Comparison of ENCODE assay signal across 27 cellular contexts in genomic region chr18:8894823-8895222, GRCh38.
"Had no signal": no experiment of that assay in that cellular context is flagged by ENCODE, and none has a peak within 500 bp of the region (broad histone marks: within the 10 kb centered on the region; RNA-seq: fewer than 3 reads in every experiment).

No MANE protein-coding gene starts in this region.

- ATAC-seq: activated CD4-positive, CD25-positive, alpha-beta regulatory T cell treated with anti-CD3 and anti-CD28 coated beads, Interleukin-2, amount 50 U/mL, for 24 hours; activated CD8-positive, alpha-beta T cell treated with anti-CD3 and anti-CD28 coated beads for 36 hours; activated naive CD8-positive, alpha-beta T cell treated with anti-CD3 and anti-CD28 coated beads, Interleukin-2, amount 50 U/mL, for 24 hours; activated T-cell treated with anti-CD3 and anti-CD28 coated beads, Interleukin-2, amount 50 U/mL, for 4 hours; activated T-helper 17 cell treated with anti-CD3 and anti-CD28 coated beads, Interleukin-2, amount 50 U/mL, for 72 hours; body of pancreas; esophagus mucosa; T-helper 17 cell had no signal

- H3K27ac ChIP-seq: adrenal gland, body of pancreas, WERI-Rb-1 had no signal

- H3K36me3 ChIP-seq: adrenal gland, WERI-Rb-1 had no signal

- DNase-seq: activated B cell treated with CpG ODN at 0.5 μM for 24 hours; activated CD4-positive, alpha-beta T cell treated with anti-CD3 and anti-CD28 coated beads for 48 hours; activated CD4-positive, alpha-beta T cell treated with anti-CD3 and anti-CD28 coated beads, Interleukin-2, amount 50 U/mL, for 1 hour; activated CD4-positive, alpha-beta T cell treated with anti-CD3 and anti-CD28 coated beads, Interleukin-2, amount 50 U/mL, for 48 hours; activated CD8-positive, alpha-beta memory T cell treated with anti-CD3 and anti-CD28 coated beads for 24 hours; activated CD8-positive, alpha-beta T cell treated with anti-CD3 and anti-CD28 coated beads for 36 hours; activated effector memory CD4-positive, alpha-beta T cell treated with Interleukin-2 at 50 U/mL for 16 hours; activated naive CD4-positive, alpha-beta T cell treated with anti-CD3 and anti-CD28 coated beads for 36 hours; activated naive CD8-positive, alpha-beta T cell treated with anti-CD3 and anti-CD28 coated beads for 36 hours; activated naive CD8-positive, alpha-beta T cell treated with anti-CD3 and anti-CD28 coated beads, Interleukin-2, amount 50 U/mL, for 24 hours; activated T-cell treated with anti-CD3 and anti-CD28 coated beads, Interleukin-2, amount 50 U/mL, for 4 hours; adrenal gland; amygdala; aorta; body of pancreas; caudate nucleus; cortex of kidney; effector memory CD4-positive, alpha-beta T cell; endodermal cell; head of caudate nucleus; T-helper 1 cell; T-helper 17 cell; T1000; WERI-Rb-1 had no signal

- H3K27me3 ChIP-seq: adrenal gland, body of pancreas had no signal

- H3K9me3 ChIP-seq: adrenal gland had no signal

- H3K4me1 ChIP-seq: adrenal gland, body of pancreas had no signal

- H3K4me3 ChIP-seq: adrenal gland, body of pancreas had no signal
